In the genomic region with DNA sequence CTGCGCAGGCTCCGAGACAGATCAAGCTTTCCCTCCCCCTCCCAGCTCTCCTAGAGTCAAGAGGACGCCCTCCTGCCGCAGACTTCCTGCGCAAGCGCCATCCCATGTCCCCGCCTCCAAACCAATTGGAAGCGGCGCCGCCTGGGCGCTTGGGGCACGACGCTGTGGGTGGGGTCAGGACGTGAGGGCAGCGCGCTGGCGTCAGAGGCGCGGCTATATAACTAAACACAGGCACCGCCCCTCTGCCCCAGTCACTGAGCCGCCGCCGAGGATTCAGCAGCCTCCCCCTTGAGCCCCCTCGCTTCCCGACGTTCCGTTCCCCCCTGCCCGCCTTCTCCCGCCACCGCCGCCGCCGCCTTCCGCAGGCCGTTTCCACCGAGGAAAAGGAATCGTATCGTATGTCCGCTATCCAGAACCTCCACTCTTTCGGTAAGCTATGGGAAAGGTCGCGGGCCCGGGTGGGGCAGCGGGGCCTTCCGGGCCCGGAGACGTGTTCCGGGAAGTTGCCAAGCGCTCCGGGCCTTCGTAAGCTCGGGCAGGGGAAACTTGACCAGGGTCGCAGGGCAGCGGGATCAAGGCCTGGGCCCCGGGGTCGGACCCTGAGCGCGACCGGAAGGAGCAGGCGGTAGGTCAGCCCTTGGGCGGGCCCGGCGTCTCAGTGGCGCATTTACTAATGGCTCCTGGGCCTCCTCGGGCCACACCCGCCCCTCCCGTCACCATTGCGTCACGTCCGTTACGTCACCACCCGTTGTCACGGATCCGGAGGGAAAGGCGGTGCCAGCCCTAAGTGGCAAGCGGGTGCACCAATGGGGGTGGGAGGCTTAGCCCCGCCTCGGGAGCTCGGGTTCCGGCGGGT, we compare ENCODE assay signal across 8 cellular contexts. TPM values are rescaled to one million over a fixed set of nuclear protein-coding genes. Genes with fewer than 3 reads are reported as not detected.
DNase-seq lines count a peak whose midpoint lies in the region; ATAC-seq and TF ChIP-seq lines count a peak whose summit lies in the region.

A gene (plus strand): TSS at position 245 of the 856 bp plus-strand sequence. CDS start 154 bp downstream, at position 399.

- peak within 1 kb of the TSS; percentile 99 for H3K27ac Mint-ChIP-seq in activated CD4-positive, alpha-beta T cell treated with anti-CD3 and anti-CD28 coated beads, Interleukin-2, amount 10 ng/mL, durations not matched to agents 24 days and 14 days

- H3K27me3 ChIP-seq in BJ (ENCODE audit: control insufficient read depth, insufficient read depth, low read length) (peaks cover 2% of the 10 kb centered on the region; the same call in 1 of the 2 replicates), colonic mucosa (no peaks in the 10 kb centered on the region), layer of hippocampus (ENCODE audit: control insufficient read depth, insufficient read depth, low read length) (no peaks in the 10 kb centered on the region)

- POLR2A ChIA-PET in BJ (lab: Charles Lee): interaction anchor here (0.5 to 1.8 kb wide), 10 partner anchors 8 to 1741 kb away, joined by 3 to 19 read pairs (median 3); a partner anchor contains a TSS

- peaks cover 9% of the 10 kb centered on the region for H3K4me1 ChIP-seq in colonic mucosa

- CTCF ChIA-PET in BJ (lab: Yijun Ruan, JAX): interaction anchor here (0.6 to 4.5 kb wide), 17 partner anchors 10 to 1239 kb away, joined by 3 to 30 read pairs (median 3); no protein-coding TSS in a partner anchor

- no peaks in the 10 kb centered on the region for H3K9me3 ChIP-seq in colonic mucosa

- peaks cover 46% of the 10 kb centered on the region for H3K36me3 Mint-ChIP-seq in activated CD4-positive, alpha-beta T cell treated with anti-CD3 and anti-CD28 coated beads, Interleukin-2, amount 10 ng/mL, durations not matched to agents 24 days and 14 days (ENCODE audit: low read depth)

- peak within 1 kb of the TSS; percentile 99 for H3K27ac ChIP-seq in colonic mucosa
- H3K27ac ChIP-seq in layer of hippocampus (ENCODE audit: low read depth, low read length): peak within 1 kb of the TSS; percentile 99

- H3K4me1 Mint-ChIP-seq in activated CD4-positive, alpha-beta T cell treated with anti-CD3 and anti-CD28 coated beads, Interleukin-2, amount 10 ng/mL, durations not matched to agents 24 days and 14 days: peaks cover 36% of the 10 kb centered on the region

- ATAC-seq in GM19324 (IDR thresholded peaks at IDR 0.05; ENCODE audit: low FRiP score, unreplicated experiment): peak; percentile 89
- ATAC-seq in HG03469 (IDR thresholded peaks at IDR 0.05; ENCODE audit: unreplicated experiment): peak; percentile 52

- intact Hi-C loops in activated CD4-positive, alpha-beta T cell treated with anti-CD3 and anti-CD28 coated beads, Interleukin-2, amount 10 ng/mL, durations not matched to agents 24 days and 14 days (cut with micrococcal nuclease): loop anchor here (1.0 to 5.0 kb wide), 5 partner anchors 10 to 1147 kb away; a partner anchor contains a TSS
- intact Hi-C loops in colonic mucosa (cut with DNase I): no loop called here

- TF ChIP-seq CTCF in BJ (IDR thresholded peaks at IDR 0.05; ENCODE audit: insufficient read depth, low read depth, low read length) (no peak), colonic mucosa (IDR thresholded peaks at IDR 0.05) (no peak)

- peak within 1 kb of the TSS; percentile 95 to 99 for H3K9ac ChIP-seq in colonic mucosa (ENCODE audit: low read depth in 2 of 2, low read length in 2 of 2)

- H3K27me3 Mint-ChIP-seq in activated CD4-positive, alpha-beta T cell treated with anti-CD3 and anti-CD28 coated beads, Interleukin-2, amount 10 ng/mL, durations not matched to agents 24 days and 14 days: no peaks in the 10 kb centered on the region

- DNase-seq in BJ (ENCODE audit: low read depth): peak; percentile 97
- DNase-seq in NCI-H526 treated with DMSO at 0.1 percent for 48 hours (lab: John Stamatoyannopoulos, UW): peak; percentile 97
- peak; percentile 100 for DNase-seq in activated CD4-positive, alpha-beta T cell treated with anti-CD3 and anti-CD28 coated beads, Interleukin-2, amount 10 ng/mL, durations not matched to agents 24 days and 14 days
- peak; percentile 100 for DNase-seq in colonic mucosa
- peak; percentile 100 for DNase-seq in stimulated activated CD4-positive, alpha-beta T cell treated with anti-CD3 and anti-CD28 coated beads, Interleukin-1b, Interleukin-23, amount 100 ng/mL, for 4 hours (ENCODE audit: low read depth in 2 of 2)

- H3K4me3 Mint-ChIP-seq in activated CD4-positive, alpha-beta T cell treated with anti-CD3 and anti-CD28 coated beads, Interleukin-2, amount 10 ng/mL, durations not matched to agents 24 days and 14 days: peak within 1 kb of the TSS; percentile 97

- H3K36me3 ChIP-seq in BJ (ENCODE audit: control insufficient read depth, insufficient read depth, low read length) (peaks cover 24% of the 10 kb centered on the region), colonic mucosa (peaks cover 28% of the 10 kb centered on the region)

- H3K9me3 Mint-ChIP-seq in activated CD4-positive, alpha-beta T cell treated with anti-CD3 and anti-CD28 coated beads, Interleukin-2, amount 10 ng/mL, durations not matched to agents 24 days and 14 days: no peaks in the 10 kb centered on the region

- peak within 1 kb of the TSS; percentile 96 for H3K4me3 ChIP-seq in BJ (ENCODE audit: low read depth, low read length)
- H3K4me3 ChIP-seq in colonic mucosa: peak within 1 kb of the TSS; percentile 75

RNA-seq across cellular contexts. Expression of the gene that starts here (rescaled TPM):
- 251 and 479 TPM in 2 replicates for polyA plus RNA-seq in BJ (2011; rRNA removed)
- polyA minus RNA-seq in BJ (2011; rRNA and poly(A)+ RNA removed): 98.7 and 166 TPM in 2 replicates
- total RNA-seq in activated CD4-positive, alpha-beta T cell treated with anti-CD3 and anti-CD28 coated beads, Interleukin-2, amount 10 ng/mL, durations not matched to agents 24 days and 14 days: 837 and 858 TPM in 2 replicates
- total RNA-seq in colonic mucosa: 100 to 1,000 TPM; 574 to 740 TPM

Comparison
In these comparisons a context has a peak if more than half of its experiments do, and no peak if none do; other contexts are left out.
1. Peak in every context shown above with its lines: DNase-seq, ATAC-seq, H3K4me3 ChIP-seq and H3K27ac ChIP-seq.